In genomic region chr17:76816590-76817135, GRCh38 we compare ENCODE assay signal across 8 cellular contexts. TPM values are rescaled to one million over a fixed set of nuclear protein-coding genes. Genes with fewer than 3 reads are reported as not detected.
DNase-seq lines count a peak whose midpoint lies in the region; ATAC-seq lines count a peak whose summit lies in the region.

No MANE protein-coding gene starts in this region.

- H3K27me3 Mint-ChIP-seq in T-helper 17 cell, result peaks cover 10% of the 10 kb centered on the region

- H3K9me3 ChIP-seq in T-helper 17 cell (ENCODE audit: control insufficient read depth, low read length, poor library complexity, severe bottlenecking), result no peaks in the 10 kb centered on the region

- H3K4me3 Mint-ChIP-seq in T-helper 17 cell, result peak overlapping the region; percentile 25

- no peak overlapping the region for H3K27ac Mint-ChIP-seq in T-helper 17 cell

- H3K4me1 Mint-ChIP-seq in T-helper 17 cell, result peaks cover 9% of the 10 kb centered on the region

- ATAC-seq in T-helper 17 cell (peak; percentile 94), GM21576 (IDR thresholded peaks at IDR 0.05; ENCODE audit: unreplicated experiment) (no peak), GM21619 (IDR thresholded peaks at IDR 0.05; ENCODE audit: unreplicated experiment) (no peak)

- DNase-seq in GM04504 (ENCODE audit: low read depth), result peak; percentile 7
- peak; percentile 29 for DNase-seq in NCI-H1105 (lab: John Stamatoyannopoulos, UW)
- peak; percentile 19 to 36 (median 29) for DNase-seq in T-helper 17 cell
- DNase-seq in anterior cingulate cortex (lab: John Stamatoyannopoulos, UW), result peak in 44 of 58 donors; percentile 6 to 83 (median 26)
- peak; percentile 70 for DNase-seq in inferior parietal cortex (ENCODE audit: extremely low spot score)
- DNase-seq in stimulated activated CD4-positive, alpha-beta T cell treated with anti-CD3 and anti-CD28 coated beads, TNF-alpha, amount 100 ng/mL, for 1 hour (ENCODE audit: low read depth in 3 of 3, low spot score in 1 of 3), result peak; percentile 4 to 26 (median 14)

- no peaks in the 10 kb centered on the region for H3K36me3 Mint-ChIP-seq in T-helper 17 cell (ENCODE audit: low read depth)

RNA-seq across cellular contexts. Expression of gene MGAT5B, which starts 51.5 kb away (rescaled TPM):
- 1 to 10 TPM in 1 of 2 donors, under 1 TPM in 1; 0.55 to 1.4 TPM for total RNA-seq in T-helper 17 cell

Comparison
In these comparisons a context has a peak if more than half of its experiments do, and no peak if none do; other contexts are left out.
1. DNase-seq: peak in every context shown above with its lines; median percentile 70 in inferior parietal cortex; 29 in NCI-H1105; 29 in T-helper 17 cell; 26 in anterior cingulate cortex; 14 in stimulated activated CD4-positive, alpha-beta T cell treated with anti-CD3 and anti-CD28 coated beads, TNF-alpha, amount 100 ng/mL, for 1 hour; 7 in GM04504.